In the genomic region with DNA sequence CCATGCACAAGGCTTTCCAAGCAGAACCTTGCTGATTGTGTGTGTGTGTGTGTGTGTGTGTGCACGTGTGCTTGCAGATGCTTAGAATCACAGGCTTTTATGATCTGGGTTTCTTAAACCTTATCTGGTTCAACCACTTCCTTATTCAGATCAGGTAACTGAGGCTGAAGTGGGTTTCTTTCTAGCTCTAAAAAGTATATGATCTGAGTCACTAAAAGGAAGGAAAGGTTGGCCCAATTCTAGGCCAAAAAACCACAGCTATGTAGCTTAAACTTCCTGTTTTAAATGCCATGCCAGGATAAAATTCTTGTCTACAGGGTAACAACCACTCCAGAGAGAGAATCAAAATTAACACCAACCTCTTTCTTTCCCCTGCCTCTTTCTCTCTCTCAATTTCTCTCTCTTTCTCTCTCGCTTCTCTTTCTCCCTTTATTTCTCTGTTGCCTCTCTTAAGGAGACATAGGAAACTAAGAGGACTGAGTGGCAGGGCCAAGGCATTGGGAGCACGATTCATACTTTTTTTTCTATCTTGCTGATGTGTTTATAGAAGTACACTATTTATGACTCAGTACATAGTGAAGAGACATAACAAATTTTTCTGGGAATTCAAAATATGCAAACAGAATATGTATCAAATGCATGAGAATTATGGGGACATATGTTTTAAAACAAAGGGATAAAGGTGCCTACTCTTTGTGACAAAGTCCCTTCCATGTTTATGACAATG, we compare ENCODE assay signal across 10 cellular contexts.
DNase-seq lines count a peak whose midpoint lies in the region; ATAC-seq, FAIRE-seq and TF ChIP-seq lines count a peak whose summit lies in the region.
"Had no signal": no experiment of that assay in that cellular context is flagged by ENCODE, and none has a peak within 500 bp of the region (broad histone marks: within the 10 kb centered on the region; RNA-seq: fewer than 3 reads in every experiment).

No MANE protein-coding gene starts in this region.

- H3K27me3 Mint-ChIP-seq in astrocyte (ENCODE audit: low read depth, unreplicated experiment): no peaks in the 10 kb centered on the region

- TF ChIP-seq POLR2A in GM12891 (IDR thresholded peaks at IDR 0.05; ENCODE audit: low read depth, low read length): no peak

- H3K4me1 Mint-ChIP-seq in astrocyte (ENCODE audit: low read depth, unreplicated experiment): peaks cover 12% of the 10 kb centered on the region

- H4K20me1 ChIP-seq in astrocyte (ENCODE audit: insufficient read depth, low read length): no peaks in the 10 kb centered on the region

- no peak overlapping the region for H3K27ac Mint-ChIP-seq in astrocyte (ENCODE audit: unreplicated experiment)

- no peaks in the 10 kb centered on the region for H3K27me3 ChIP-seq in astrocyte (ENCODE audit: insufficient read depth, low read length)

- TF ChIP-seq CTCF in astrocyte (IDR thresholded peaks at IDR 0.05; ENCODE audit: insufficient read depth, low read depth, low read length) (no peak), omental fat pad (IDR thresholded peaks at IDR 0.05) (no peak)

- H3K27ac ChIP-seq in astrocyte (ENCODE audit: low read depth, low read length): peak overlapping the region; percentile 59

- peak overlapping the region; percentile 48 for H2AFZ ChIP-seq in astrocyte (ENCODE audit: low read depth, low read length)

- ATAC-seq in omental fat pad (ENCODE audit: low FRiP score): no peak
- ATAC-seq: right cardiac atrium had no signal

- H3K9ac ChIP-seq in astrocyte (ENCODE audit: low read length): peak overlapping the region; percentile 25

- no peak for FAIRE-seq in GM12891 (lab: Jason Lieb, UNC)
- FAIRE-seq in astrocyte (lab: Jason Lieb, UNC): peak; percentile 82

- H3K4me3 ChIP-seq in astrocyte (ENCODE audit: insufficient read depth, low read depth, low read length): no peak overlapping the region

- H3K79me2 ChIP-seq in astrocyte (ENCODE audit: insufficient read depth, low read length): no peaks in the 10 kb centered on the region

- H3K4me2 ChIP-seq in astrocyte (ENCODE audit: low read length): peak overlapping the region; percentile 80

- no peak overlapping the region for H3K4me3 Mint-ChIP-seq in astrocyte (ENCODE audit: unreplicated experiment)

- peaks cover 16% of the 10 kb centered on the region for H3K4me1 ChIP-seq in astrocyte (ENCODE audit: insufficient read depth, low read length)

- H3K9me3 Mint-ChIP-seq in astrocyte (ENCODE audit: unreplicated experiment): peaks cover 7% of the 10 kb centered on the region

- H3K36me3 Mint-ChIP-seq in astrocyte (ENCODE audit: low read depth, unreplicated experiment): no peaks in the 10 kb centered on the region

- no peaks in the 10 kb centered on the region for H3K9me3 ChIP-seq in astrocyte (ENCODE audit: insufficient read depth, low read depth, low read length)

- H3K36me3 ChIP-seq in astrocyte (ENCODE audit: insufficient read depth, low read length): no peaks in the 10 kb centered on the region

- DNase-seq in GM12891 (ENCODE audit: insufficient read length, low spot score) (no peak), NOMO-1 treated with dmso at 0.1 percent for 144 hours (lab: John Stamatoyannopoulos, UW; ENCODE audit: unreplicated experiment) (peak; percentile 84), astrocyte (ENCODE audit: low read depth) (peak; percentile 92), non-pigmented ciliary epithelial cell (ENCODE audit: low read depth) (peak; percentile 60), RKO (ENCODE audit: low spot score) (no peak), GM19238 (ENCODE audit: insufficient read length, low spot score) (no peak), omental fat pad (ENCODE audit: low spot score) (no peak), NCI-H2227 treated with DMSO at 0.1 percent for 48 hours (lab: John Stamatoyannopoulos, UW) (no peak)
- DNase-seq: NCI-H82, right cardiac atrium had no signal

TF ChIP-seq in GM12891, 5 proteins besides CTCF, POLR2A, EP300 and RAD21:
- TF ChIP-seq SPI1 (IDR thresholded peaks at IDR 0.05; ENCODE audit: low read depth, low read length): 0 out of 2 replicates have a peak, but pooled peaks have one; percentile 13
- TF ChIP-seq PAX5 (IDR thresholded peaks at IDR 0.05; ENCODE audit: insufficient read depth, low read length, severe bottlenecking): no peak

Comparison
In these comparisons a context has a peak if more than half of its experiments do, and no peak if none do; other contexts are left out.
1. DNase-seq: peak in NOMO-1 treated with dmso at 0.1 percent for 144 hours (single experiment), astrocyte (single experiment) and non-pigmented ciliary epithelial cell (single experiment); none in GM12891 (single experiment), RKO (single experiment), GM19238 (single experiment), omental fat pad (single experiment) and NCI-H2227 treated with DMSO at 0.1 percent for 48 hours (single experiment).